9 cellular contexts compared by ENCODE assay signal in genomic region chr5:163463063-163463435, GRCh38. TPM values are rescaled to one million over a fixed set of nuclear protein-coding genes. Genes with fewer than 3 reads are reported as not detected.
A peak's percentile ranks its signal among the peaks of the same experiment; 100 is the strongest.
DNase-seq lines count a peak whose midpoint lies in the region; ATAC-seq, FAIRE-seq and TF ChIP-seq lines count a peak whose summit lies in the region.
"Had no signal": no experiment of that assay in that cellular context is flagged by ENCODE, and none has a peak within 500 bp of the region (broad histone marks: within the 10 kb centered on the region; RNA-seq: fewer than 3 reads in every experiment).

No MANE protein-coding gene starts in this region.

- TF ChIP-seq RAD21 in K562 (CRISPR knock-in tag; conservative IDR thresholded peaks at IDR 0.05 in 1 of 2, IDR thresholded peaks at IDR 0.05 in 1 of 2) = no peak

- peak overlapping the region; percentile 89 for H3K4me2 ChIP-seq in K562 (ENCODE audit: insufficient read depth, low read length)

- H4K20me1 ChIP-seq in K562 (replicated peaks; ENCODE audit: control insufficient read depth, insufficient read depth, low read length) = no peaks in the 10 kb centered on the region

- no TSS peak for BruUV-seq in K562 (replicated peaks; lab: Mats Ljungman, UMichigan)

- ATAC-seq in K562 (no peak), HG03457 (IDR thresholded peaks at IDR 0.05; ENCODE audit: unreplicated experiment) (no peak)
- ATAC-seq: body of pancreas had no signal

- CTCF ChIA-PET in K562 (lab: Yijun Ruan, JAX; ENCODE audit: low intra/inter-chr PET ratio) = no interaction called here

- POLR2A ChIA-PET in K562 (lab: Yijun Ruan, JAX) = interaction anchor here (0.6 to 6.9 kb wide), 4 partner anchors 9 to 67 kb away, joined by 3 to 126 read pairs (median 16); partner anchors contain the start of gene CCNG1

- TF ChIP-seq EP300 in K562 (IDR thresholded peaks at IDR 0.05; ENCODE audit: low read length) (no peak), ovary (IDR thresholded peaks at IDR 0.05) (no peak)

- no peak overlapping the region for H3K4me3 ChIP-seq in AG10803 (ENCODE audit: low read length)
- H3K4me3 ChIP-seq in HL-60 (replicated peaks; ENCODE audit: insufficient read depth, low read length) = no peak overlapping the region
- H3K4me3 ChIP-seq in K562 = peak overlapping the region; percentile 70; the same call in 1 of the 2 replicates
- no peak overlapping the region for H3K4me3 ChIP-seq in ovary
- H3K4me3 ChIP-seq: body of pancreas, tibial nerve had no signal

- H3K36me3 ChIP-seq in K562 (ENCODE audit: control insufficient read depth, insufficient read depth, low read length) (peaks cover 43% of the 10 kb centered on the region), ovary (no peaks in the 10 kb centered on the region)
- H3K36me3 ChIP-seq: tibial nerve had no signal

- peak overlapping the region in 1 of 2 experiments; percentile 97; a peak in 2 of 4 replicates for H3K9ac ChIP-seq in K562 (ENCODE audit: insufficient read depth in 1 of 2, low read depth in 2 of 2, low read length in 2 of 2)

- TF ChIP-seq POLR2A in K562 (conservative IDR thresholded peaks at IDR 0.05) = no peak
- TF ChIP-seq POLR2A in ovary (IDR thresholded peaks at IDR 0.05) = no peak

- FAIRE-seq in K562 (lab: Jason Lieb, UNC) = no peak

- H3K27me3 ChIP-seq in HL-60 (ENCODE audit: insufficient read depth, poor library complexity, severe bottlenecking) (no peaks in the 10 kb centered on the region), K562 (ENCODE audit: control insufficient read depth in 2 of 2, insufficient read depth in 2 of 2, low read length in 2 of 2) (no peaks in the 10 kb centered on the region), ovary (no peaks in the 10 kb centered on the region)
- H3K27me3 ChIP-seq: body of pancreas, tibial nerve had no signal

- no peaks in the 10 kb centered on the region for H3K9me3 ChIP-seq in K562 (replicated peaks; ENCODE audit: control insufficient read depth, insufficient read depth, low read depth, low read length)
- no peaks in the 10 kb centered on the region for H3K9me3 ChIP-seq in ovary
- H3K9me3 ChIP-seq: body of pancreas, tibial nerve had no signal

- H3K27ac ChIP-seq in HL-60 (replicated peaks) (0 out of 2 replicates have a peak overlapping the region, but pooled peaks have one; percentile 13), K562 (ENCODE audit: extremely low read depth, low read depth, low read length) (peak overlapping the region; percentile 95), ovary (no peak overlapping the region)
- H3K27ac ChIP-seq: body of pancreas, tibial nerve had no signal

- peak; percentile 29 for DNase-seq in AG10803 (ENCODE audit: low read depth)
- no peak for DNase-seq in HL-60 (ENCODE audit: low read depth in 1 of 2, low spot score in 1 of 2)
- DNase-seq in K562 (ENCODE audit: extremely low read depth in 1 of 4, low spot score in 3 of 4) = no peak
- DNase-seq in ovary = no peak
- DNase-seq in GM19238 (ENCODE audit: insufficient read length, low spot score) = no peak
- DNase-seq: body of pancreas, NCI-H2029 had no signal

- no peak for TF ChIP-seq CTCF in AG10803 (conservative IDR thresholded peaks at IDR 0.05; ENCODE audit: low read length)
- no peak for TF ChIP-seq CTCF in HL-60 (IDR thresholded peaks at IDR 0.05; ENCODE audit: insufficient read depth, low read length)
- no peak for TF ChIP-seq CTCF in K562 (IDR thresholded peaks at IDR 0.05 in 2 of 3, conservative IDR thresholded peaks at IDR 0.05 in 1 of 3; ENCODE audit: insufficient read depth in 2 of 3, low read depth in 1 of 3, low read length in 3 of 3)
- no peak for TF ChIP-seq CTCF in ovary (IDR thresholded peaks at IDR 0.05)

- H3K9me1 ChIP-seq in K562 (ENCODE audit: control insufficient read depth, insufficient read depth, low read length) = no peaks in the 10 kb centered on the region

- intact Hi-C loops in K562 (cut with micrococcal nuclease) = no loop called here
- intact Hi-C loops in ovary (cut with DNase I) = loop anchor here in 2 of 4 donors (5.0 kb wide), 2 partner anchors 39 to 44 kb away; partner anchors contain the start of gene MAT2B (in 1 of the 2)

- peak overlapping the region; percentile 49; the same call in 1 of the 2 replicates for H2AFZ ChIP-seq in K562 (ENCODE audit: low read depth, low read length)

- H3K79me2 ChIP-seq in K562 (ENCODE audit: control insufficient read depth, insufficient read depth, low read length) = peaks cover 66% of the 10 kb centered on the region

- H3K4me1 ChIP-seq in K562 (replicated peaks in 1 of 2; ENCODE audit: control insufficient read depth in 2 of 2, insufficient read depth in 2 of 2, low read length in 2 of 2) (peaks cover 8 to 9% of the 10 kb centered on the region in 2 experiments; a peak in 4 of 5 replicates), ovary (ENCODE audit: insufficient read depth) (peaks cover under 1% of the 10 kb centered on the region)

- in situ Hi-C loops in K562 (cut with MboI) = no loop called here

RNA-seq across cellular contexts. Expression of gene HMMR, which starts 2.6 kb away (rescaled TPM):
- total RNA-seq in K562 (2011; cell fraction: chromatin; rRNA removed; ENCODE audit: low replicate concordance) = 19.9 and 66.6 TPM in 2 replicates
- total RNA-seq in K562 (2011; cell fraction: nucleolus; rRNA removed) = 9.0 and 11.3 TPM in 2 replicates
- 24.3 and 29.8 TPM in 2 replicates for total RNA-seq in K562 (2011; cell fraction: nucleoplasm; rRNA removed)
- total RNA-seq in K562 (2014; rRNA removed) (69.9 and 90.8 TPM in 2 replicates), K562 (2014; rRNA removed; fragmentation: Illumina TruSeq; extraction: Trizol) (133 and 155 TPM in 2 replicates), K562 (2015; rRNA removed; fragmentation: Illumina TruSeq; extraction: Trizol) (102 and 107 TPM in 2 replicates), K562 (2021) (73.8 and 74.9 TPM in 2 replicates), ovary (1 to 10 TPM in 1 of 7 donors, under 1 TPM in 5, not detected in 1; 0.10 to 1.4 (median 0.27) TPM)
- polyA plus RNA-seq in K562 (2011; rRNA removed) (54.0 and 90.8 TPM in 2 replicates), K562 (2014; fragmentation: Illumina TruSeq; extraction: Trizol) (90.0 and 123 TPM in 2 replicates), K562 (2014; fragmentation: Nextera tagmentation; extraction: Ambion mirVana) (10 to 100 TPM; 81.7 to 86.0 TPM), K562 (2014; rRNA removed) (71.5 and 81.0 TPM in 2 replicates), ovary (under 1 TPM; 0.23 to 0.77 TPM)
- 8.2 and 22.0 TPM in 2 replicates for polyA plus RNA-seq in K562 (2011; cell fraction: cytosol; rRNA removed)
- 13.8 and 18.3 TPM in 2 replicates for polyA plus RNA-seq in K562 (2011; cell fraction: nucleus; rRNA removed)
- polyA plus RNA-seq in K562 (2012) = 63.8 and 71.3 TPM in 2 replicates
- 83.0 and 83.6 TPM in 2 replicates for polyA minus RNA-seq in K562 (2011; rRNA and poly(A)+ RNA removed)
- polyA minus RNA-seq in K562 (2011; cell fraction: cytosol; rRNA and poly(A)+ RNA removed) = 30.4 and 37.2 TPM in 2 replicates
- polyA minus RNA-seq in K562 (2011; cell fraction: nucleus; rRNA and poly(A)+ RNA removed) = 14.5 and 29.0 TPM in 2 replicates
- total RNA-seq: body of pancreas had no signal

RNA-seq across cellular contexts. Expression of gene NUDCD2, which starts 3.1 kb away (rescaled TPM):
- total RNA-seq in K562 (2011; cell fraction: chromatin; rRNA removed; ENCODE audit: low replicate concordance) = 18.1 and 50.6 TPM in 2 replicates
- 20.3 and 22.2 TPM in 2 replicates for total RNA-seq in K562 (2011; cell fraction: nucleolus; rRNA removed)
- 44.2 and 69.5 TPM in 2 replicates for total RNA-seq in K562 (2011; cell fraction: nucleoplasm; rRNA removed)
- 25.9 and 43.5 TPM in 2 replicates for total RNA-seq in K562 (2014; rRNA removed)
- 35.5 and 37.3 TPM in 2 replicates for total RNA-seq in K562 (2014; rRNA removed; fragmentation: Illumina TruSeq; extraction: Trizol)
- 52.0 and 52.3 TPM in 2 replicates for total RNA-seq in K562 (2015; rRNA removed; fragmentation: Illumina TruSeq; extraction: Trizol)
- total RNA-seq in K562 (2021) = 64.9 and 76.9 TPM in 2 replicates
- 44.1 and 51.8 TPM in 2 replicates for polyA plus RNA-seq in K562 (2011; rRNA removed)
- 5.7 and 14.6 TPM in 2 replicates for polyA plus RNA-seq in K562 (2011; cell fraction: cytosol; rRNA removed)
- 17.8 and 23.6 TPM in 2 replicates for polyA plus RNA-seq in K562 (2011; cell fraction: nucleus; rRNA removed)
- 34.9 and 46.6 TPM in 2 replicates for polyA plus RNA-seq in K562 (2012)
- polyA plus RNA-seq in K562 (2014; fragmentation: Illumina TruSeq; extraction: Trizol) = 32.5 and 50.4 TPM in 2 replicates
- 10 to 100 TPM; 14.6 to 22.5 TPM for polyA plus RNA-seq in K562 (2014; fragmentation: Nextera tagmentation; extraction: Ambion mirVana)
- 29.1 and 38.4 TPM in 2 replicates for polyA plus RNA-seq in K562 (2014; rRNA removed)
- 22.7 and 29.5 TPM in 2 replicates for polyA minus RNA-seq in K562 (2011; rRNA and poly(A)+ RNA removed)
- 8.8 and 13.9 TPM in 2 replicates for polyA minus RNA-seq in K562 (2011; cell fraction: cytosol; rRNA and poly(A)+ RNA removed)
- polyA minus RNA-seq in K562 (2011; cell fraction: nucleus; rRNA and poly(A)+ RNA removed) = 19.5 and 47.7 TPM in 2 replicates
- total RNA-seq in ovary = 10 to 100 TPM in 6 of 7 donors, 1 to 10 TPM in 1; 6.8 to 26.0 (median 19.6) TPM
- polyA plus RNA-seq in ovary = 1 to 10 TPM; 8.4 to 9.5 TPM

RNA-seq across cellular contexts. Expression of gene CCNG1, which starts 25.7 kb away (rescaled TPM):
- total RNA-seq in K562 (2011; cell fraction: chromatin; rRNA removed; ENCODE audit: low replicate concordance) = 46.7 and 153 TPM in 2 replicates
- total RNA-seq in K562 (2011; cell fraction: nucleolus; rRNA removed) = 21.3 and 35.3 TPM in 2 replicates
- total RNA-seq in K562 (2011; cell fraction: nucleoplasm; rRNA removed) = 54.8 and 92.8 TPM in 2 replicates
- total RNA-seq in K562 (2014; rRNA removed) (121 and 122 TPM in 2 replicates), K562 (2014; rRNA removed; fragmentation: Illumina TruSeq; extraction: Trizol) (245 and 271 TPM in 2 replicates), K562 (2015; rRNA removed; fragmentation: Illumina TruSeq; extraction: Trizol) (238 and 259 TPM in 2 replicates), K562 (2021) (180 and 184 TPM in 2 replicates), ovary (100 to 1,000 TPM; 155 to 250 (median 211) TPM)
- polyA plus RNA-seq in K562 (2011; rRNA removed) (293 and 356 TPM in 2 replicates), K562 (2014; fragmentation: Illumina TruSeq; extraction: Trizol) (184 and 217 TPM in 2 replicates), K562 (2014; fragmentation: Nextera tagmentation; extraction: Ambion mirVana) (100 to 1,000 TPM; 254 to 290 TPM), K562 (2014; rRNA removed) (101 and 121 TPM in 2 replicates), ovary (100 to 1,000 TPM; 158 to 168 TPM)
- polyA plus RNA-seq in K562 (2011; cell fraction: cytosol; rRNA removed) = 37.8 and 116 TPM in 2 replicates
- polyA plus RNA-seq in K562 (2011; cell fraction: nucleus; rRNA removed) = 94.3 and 254 TPM in 2 replicates
- 171 and 344 TPM in 2 replicates for polyA plus RNA-seq in K562 (2012)
- polyA minus RNA-seq in K562 (2011; rRNA and poly(A)+ RNA removed) = 286 and 479 TPM in 2 replicates
- polyA minus RNA-seq in K562 (2011; cell fraction: cytosol; rRNA and poly(A)+ RNA removed) = 124 and 144 TPM in 2 replicates
- 29.1 and 78.5 TPM in 2 replicates for polyA minus RNA-seq in K562 (2011; cell fraction: nucleus; rRNA and poly(A)+ RNA removed)

RNA-seq across cellular contexts. Expression of gene MAT2B, which starts 42.4 kb away (rescaled TPM):
- total RNA-seq in K562 (2011; cell fraction: chromatin; rRNA removed; ENCODE audit: low replicate concordance) = 14.7 and 30.8 TPM in 2 replicates
- total RNA-seq in K562 (2011; cell fraction: nucleolus; rRNA removed) = 7.8 and 10.1 TPM in 2 replicates
- 20.1 and 30.2 TPM in 2 replicates for total RNA-seq in K562 (2011; cell fraction: nucleoplasm; rRNA removed)
- total RNA-seq in K562 (2014; rRNA removed) (32.0 and 37.8 TPM in 2 replicates), K562 (2014; rRNA removed; fragmentation: Illumina TruSeq; extraction: Trizol) (51.0 and 59.0 TPM in 2 replicates), K562 (2015; rRNA removed; fragmentation: Illumina TruSeq; extraction: Trizol) (34.3 and 39.7 TPM in 2 replicates), K562 (2021) (43.0 and 43.6 TPM in 2 replicates), ovary (10 to 100 TPM; 46.6 to 67.8 (median 54.0) TPM)
- polyA plus RNA-seq in K562 (2011; rRNA removed) (40.3 and 40.8 TPM in 2 replicates), K562 (2014; fragmentation: Illumina TruSeq; extraction: Trizol) (50.5 and 51.9 TPM in 2 replicates), K562 (2014; fragmentation: Nextera tagmentation; extraction: Ambion mirVana) (10 to 100 TPM; 47.1 to 57.7 TPM), K562 (2014; rRNA removed) (39.0 and 39.2 TPM in 2 replicates), ovary (10 to 100 TPM; 81.6 to 83.0 TPM)
- polyA plus RNA-seq in K562 (2011; cell fraction: cytosol; rRNA removed) = 11.1 and 19.7 TPM in 2 replicates
- 10.6 and 15.7 TPM in 2 replicates for polyA plus RNA-seq in K562 (2011; cell fraction: nucleus; rRNA removed)
- 34.4 and 49.6 TPM in 2 replicates for polyA plus RNA-seq in K562 (2012)
- polyA minus RNA-seq in K562 (2011; rRNA and poly(A)+ RNA removed) = 29.5 and 36.6 TPM in 2 replicates
- polyA minus RNA-seq in K562 (2011; cell fraction: cytosol; rRNA and poly(A)+ RNA removed) = 13.2 and 14.2 TPM in 2 replicates
- polyA minus RNA-seq in K562 (2011; cell fraction: nucleus; rRNA and poly(A)+ RNA removed) = 7.1 and 12.0 TPM in 2 replicates

Comparison
In these comparisons a context has a peak if more than half of its experiments do, and no peak if none do; other contexts are left out.
1. H3K27ac ChIP-seq: peak in HL-60 (single experiment) and K562 (single experiment); none in ovary (0 of 2).
2. RNA of gene HMMR, which starts 2.6 kb away (total RNA-seq): 9.0 to 155 TPM in K562; 0.10 to 1.4 TPM in ovary; every median in the first group is over 4 times any median in the second.